15 cellular contexts compared by ENCODE assay signal in the genomic region with DNA sequence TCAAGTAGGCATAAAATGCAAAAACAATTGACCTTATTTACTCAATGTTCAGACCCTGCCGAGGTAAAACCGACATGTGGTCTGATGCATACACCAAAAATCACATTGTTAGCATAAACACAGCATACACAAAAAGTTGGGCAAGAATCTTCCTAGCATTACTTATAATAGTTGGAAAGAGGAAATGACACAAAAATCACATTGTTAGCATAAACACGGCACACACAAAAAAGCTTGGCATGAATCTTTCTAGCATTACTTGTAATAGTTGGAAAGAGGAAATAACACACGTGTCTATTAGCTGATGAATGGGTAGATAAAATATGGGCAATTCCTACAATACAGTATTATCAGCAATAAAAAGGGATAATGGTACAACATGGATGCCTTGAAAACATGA.
DNase-seq lines count a peak whose midpoint lies in the region; ATAC-seq, FAIRE-seq and TF ChIP-seq lines count a peak whose summit lies in the region.
"Had no signal": no experiment of that assay in that cellular context is flagged by ENCODE, and none has a peak within 500 bp of the region (broad histone marks: within the 10 kb centered on the region; RNA-seq: fewer than 3 reads in every experiment).

No MANE protein-coding gene starts in this region.

- H2BK20ac ChIP-seq in IMR-90 (ENCODE audit: low read depth, low read length): peak overlapping the region; percentile 77; the same call in 1 of the 2 replicates

- no peaks in the 10 kb centered on the region for H3K79me1 ChIP-seq in IMR-90 (ENCODE audit: low read depth in 1 of 2, low read length in 2 of 2)

- no peak overlapping the region for H3K27ac ChIP-seq in AG04450 (ENCODE audit: low read depth, low read length)
- peak overlapping the region; percentile 40; the same call in 1 of the 2 replicates for H3K27ac ChIP-seq in IMR-90 (ENCODE audit: insufficient read depth, low read length)
- no peak overlapping the region for H3K27ac ChIP-seq in K562 (ENCODE audit: extremely low read depth, low read depth, low read length)
- no peak overlapping the region for H3K27ac ChIP-seq in gastroesophageal sphincter
- no peak overlapping the region for H3K27ac ChIP-seq in esophagus muscularis mucosa (replicated peaks in 1 of 4)
- H3K27ac ChIP-seq: body of pancreas, dorsolateral prefrontal cortex had no signal

- H3K36me3 ChIP-seq in IMR-90 (ENCODE audit: control insufficient read depth, insufficient read depth, low read length): no peaks in the 10 kb centered on the region
- H3K36me3 ChIP-seq in K562 (ENCODE audit: control insufficient read depth, insufficient read depth, low read length): no peaks in the 10 kb centered on the region
- H3K36me3 ChIP-seq in gastroesophageal sphincter: no peaks in the 10 kb centered on the region
- no peaks in the 10 kb centered on the region for H3K36me3 ChIP-seq in esophagus muscularis mucosa

- peak overlapping the region; percentile 95 for H2BK120ac ChIP-seq in IMR-90 (ENCODE audit: low read depth, low read length)

- H3K9me1 ChIP-seq in IMR-90 (ENCODE audit: insufficient read depth, low read length): no peaks in the 10 kb centered on the region
- H3K9me1 ChIP-seq in K562 (ENCODE audit: control insufficient read depth, insufficient read depth, low read length): no peaks in the 10 kb centered on the region

- POLR2A ChIA-PET in AG04450 (lab: Yijun Ruan, JAX) (interaction anchor here (1.7 to 1.9 kb wide), 2 partner anchors 1018 to 1019 kb away, joined by 3 to 4 read pairs; partner anchors contain the start of gene CITED2), IMR-90 (lab: Charles Lee; ENCODE audit: unreplicated experiment) (interaction anchor here (0.6 kb wide), 1 partner anchor 1667 kb away, joined by 6 read pairs; no protein-coding TSS in a partner anchor), K562 (lab: Yijun Ruan, JAX) (no interaction called here)

- H4K8ac ChIP-seq in IMR-90 (ENCODE audit: low read depth in 2 of 2, low read length in 2 of 2): peak overlapping the region; percentile 30 to 80; a peak in 2 of 4 replicates

- FAIRE-seq in K562 (lab: Jason Lieb, UNC): no peak

- in situ Hi-C loops in IMR-90 (cut with MboI; ENCODE audit: low sequenced_read_pairs) (no loop called here), K562 (cut with MboI) (no loop called here)

- H3K9ac ChIP-seq in IMR-90 (ENCODE audit: low read depth, low read length): no peak overlapping the region
- H3K9ac ChIP-seq in K562 (ENCODE audit: insufficient read depth in 1 of 2, low read depth in 2 of 2, low read length in 2 of 2): no peak overlapping the region

- DNase-seq in AG04450 (ENCODE audit: low read depth, low spot score) (peak; percentile 39), IMR-90 (peak; percentile 82), K562 (ENCODE audit: extremely low read depth in 1 of 4, low spot score in 3 of 4) (no peak), SK-N-DZ (ENCODE audit: low spot score) (no peak), left ventricle myocardium superior (no peak), esophagus muscularis mucosa (ENCODE audit: extremely low spot score) (no peak)
- no peak for DNase-seq in activated CD4-positive, alpha-beta T cell treated with anti-CD3 and anti-CD28 coated beads, Interleukin-2, amount 50 U/mL, for 1 hour
- DNase-seq: activated CD4-positive, alpha-beta T cell treated with anti-CD3 and anti-CD28 coated beads for 48 hours; activated T-cell treated with anti-CD3 and anti-CD28 coated beads, Interleukin-2, amount 50 U/mL, for 4 hours; body of pancreas; dorsolateral prefrontal cortex; NCI-H1694 treated with DMSO at 0.1 percent for 48 hours; stimulated activated CD4-positive, alpha-beta T cell treated with anti-CD3 and anti-CD28 coated beads, Interleukin-4, amount 100 ng/mL, for 24 hours had no signal

- H3K18ac ChIP-seq in IMR-90 (ENCODE audit: low read depth, low read length): peak overlapping the region; percentile 17; the same call in 1 of the 2 replicates

- no peak overlapping the region for H2AK5ac ChIP-seq in IMR-90 (ENCODE audit: low read depth, low read length)

- peak overlapping the region; percentile 70; the same call in 1 of the 2 replicates for H4K91ac ChIP-seq in IMR-90 (ENCODE audit: insufficient read depth, low read depth, low read length)

- no peak overlapping the region for H2AK9ac ChIP-seq in IMR-90 (replicated peaks; ENCODE audit: low read depth, low read length, poor library complexity)

- WGBS in IMR-90 (ENCODE audit: extremely low coverage in 2 of 2, insufficient read length in 1 of 2), 2 experiments: no CpG with 5 or more reads among the region's 4 CpGs
- WGBS in K562 (ENCODE audit: insufficient coverage, low coverage, missing lambda C conversion rate): 29% methylated on average over 4 of the region's 4 CpGs
- WGBS in gastroesophageal sphincter (ENCODE audit: low coverage in 1 of 2), 2 donors: 37 to 39% methylated on average over 4 of the region's 4 CpGs
- WGBS in esophagus muscularis mucosa: 45% methylated on average over 4 of the region's 4 CpGs

- no TSS peak for BruUV-seq in IMR-90 (replicated peaks; lab: Mats Ljungman, UMichigan)
- BruUV-seq in K562 (replicated peaks; lab: Mats Ljungman, UMichigan): no TSS peak

- no peaks in the 10 kb centered on the region for H3K27me3 ChIP-seq in AG04450 (ENCODE audit: control insufficient read depth, insufficient read depth, low read length)
- H3K27me3 ChIP-seq in IMR-90 (ENCODE audit: control insufficient read depth, insufficient read depth, low read length): no peaks in the 10 kb centered on the region
- no peaks in the 10 kb centered on the region for H3K27me3 ChIP-seq in K562 (ENCODE audit: control insufficient read depth in 2 of 2, insufficient read depth in 2 of 2, low read length in 2 of 2)
- H3K27me3 ChIP-seq in gastroesophageal sphincter: no peaks in the 10 kb centered on the region
- H3K27me3 ChIP-seq in esophagus muscularis mucosa: no peaks in the 10 kb centered on the region
- H3K27me3 ChIP-seq: body of pancreas, dorsolateral prefrontal cortex had no signal

- ATAC-seq in IMR-90 (ENCODE audit: low read depth) (peak; percentile 48), K562 (no peak), gastroesophageal sphincter (peak; percentile 34), left ventricle myocardium superior (no peak)
- ATAC-seq: activated T-cell treated with anti-CD3 and anti-CD28 coated beads, Interleukin-2, amount 50 U/mL, for 4 hours; body of pancreas; esophagus mucosa had no signal

- TF ChIP-seq RAD21 in IMR-90 (IDR thresholded peaks at IDR 0.05; ENCODE audit: low read length) (no peak), K562 (CRISPR knock-in tag; conservative IDR thresholded peaks at IDR 0.05 in 1 of 2, IDR thresholded peaks at IDR 0.05 in 1 of 2) (no peak)

- TF ChIP-seq EP300 in K562 (IDR thresholded peaks at IDR 0.05; ENCODE audit: low read length) (no peak), gastroesophageal sphincter (IDR thresholded peaks at IDR 0.05) (no peak), esophagus muscularis mucosa (IDR thresholded peaks at IDR 0.05) (no peak)

- CTCF ChIA-PET in AG04450 (lab: Charles Lee) (no interaction called here), IMR-90 (lab: Yijun Ruan, JAX) (no interaction called here), K562 (lab: Yijun Ruan, JAX; ENCODE audit: low intra/inter-chr PET ratio) (no interaction called here)

- H4K20me1 ChIP-seq in IMR-90 (ENCODE audit: insufficient read depth, low read length) (no peaks in the 10 kb centered on the region), K562 (replicated peaks; ENCODE audit: control insufficient read depth, insufficient read depth, low read length) (no peaks in the 10 kb centered on the region)

- H2BK5ac ChIP-seq in IMR-90 (ENCODE audit: low read depth, low read length, poor library complexity, severe bottlenecking): peak overlapping the region; percentile 98

- H2AFZ ChIP-seq in IMR-90 (replicated peaks; ENCODE audit: low read length, poor library complexity) (peak overlapping the region; percentile 39), K562 (ENCODE audit: low read depth, low read length) (no peak overlapping the region)

- H3K79me2 ChIP-seq in K562 (ENCODE audit: control insufficient read depth, insufficient read depth, low read length): no peaks in the 10 kb centered on the region

- H3K9me3 ChIP-seq in AG04450 (ENCODE audit: control insufficient read depth, insufficient read depth, low read length) (no peaks in the 10 kb centered on the region), IMR-90 (ENCODE audit: control insufficient read depth, insufficient read depth, low read length) (no peaks in the 10 kb centered on the region), K562 (replicated peaks; ENCODE audit: control insufficient read depth, insufficient read depth, low read depth, low read length) (no peaks in the 10 kb centered on the region), gastroesophageal sphincter (no peaks in the 10 kb centered on the region), esophagus muscularis mucosa (no peaks in the 10 kb centered on the region)
- H3K9me3 ChIP-seq: body of pancreas had no signal

- H4K5ac ChIP-seq in IMR-90 (ENCODE audit: low read depth, low read length): no peak overlapping the region

- no peak overlapping the region for H3K14ac ChIP-seq in IMR-90 (replicated peaks; ENCODE audit: low read depth, low read length)

- H3K4me2 ChIP-seq in IMR-90 (ENCODE audit: low read depth, low read length) (no peak overlapping the region; the same call in 1 of the 2 replicates), K562 (ENCODE audit: insufficient read depth, low read length) (no peak overlapping the region)

- peak overlapping the region; percentile 33; the same call in 1 of the 2 replicates for H3K56ac ChIP-seq in IMR-90 (ENCODE audit: extremely low read depth, insufficient read depth, low read length)

- TF ChIP-seq CTCF in AG04450 (IDR thresholded peaks at IDR 0.05; ENCODE audit: low read depth, low read length): no peak
- TF ChIP-seq CTCF in IMR-90 (conservative IDR thresholded peaks at IDR 0.05; ENCODE audit: low read depth, low read length): no peak
- no peak for TF ChIP-seq CTCF in K562 (IDR thresholded peaks at IDR 0.05 in 2 of 3, conservative IDR thresholded peaks at IDR 0.05 in 1 of 3; ENCODE audit: insufficient read depth in 2 of 3, low read depth in 1 of 3, low read length in 3 of 3)
- TF ChIP-seq CTCF in gastroesophageal sphincter (IDR thresholded peaks at IDR 0.05): no peak
- no peak for TF ChIP-seq CTCF in esophagus muscularis mucosa (IDR thresholded peaks at IDR 0.05)

- no peak for TF ChIP-seq POLR2A in IMR-90 (IDR thresholded peaks at IDR 0.05; ENCODE audit: low read depth, low read length)
- TF ChIP-seq POLR2A in K562 (conservative IDR thresholded peaks at IDR 0.05): no peak
- TF ChIP-seq POLR2A in gastroesophageal sphincter (IDR thresholded peaks at IDR 0.05): no peak
- no peak for TF ChIP-seq POLR2A in esophagus muscularis mucosa (IDR thresholded peaks at IDR 0.05; ENCODE audit: low read depth)

- intact Hi-C loops in IMR-90 (cut with micrococcal nuclease) (no loop called here), K562 (cut with micrococcal nuclease) (no loop called here), left ventricle myocardium superior (cut with micrococcal nuclease) (no loop called here), esophagus muscularis mucosa (cut with DNase I) (no loop called here)

- H3K4me3 ChIP-seq in AG04450 (ENCODE audit: low read depth, low read length): no peak overlapping the region
- no peak overlapping the region for H3K4me3 ChIP-seq in IMR-90 (ENCODE audit: insufficient read depth, low read depth, low read length)
- H3K4me3 ChIP-seq in K562: no peak overlapping the region
- H3K4me3 ChIP-seq in gastroesophageal sphincter: no peak overlapping the region
- no peak overlapping the region for H3K4me3 ChIP-seq in esophagus muscularis mucosa
- H3K4me3 ChIP-seq: body of pancreas, dorsolateral prefrontal cortex had no signal

- peak overlapping the region; percentile 85; the same call in 1 of the 2 replicates for H3K4ac ChIP-seq in IMR-90 (ENCODE audit: low read depth, low read length)

- dilution Hi-C loops in IMR-90 (cut with HindIII; ENCODE audit: low sequenced_read_pairs, unreplicated experiment): no loop called here

- peak overlapping the region; percentile 74; the same call in 2 of the 3 replicates for H2BK15ac ChIP-seq in IMR-90 (ENCODE audit: low read depth, low read length)

- H3K4me1 ChIP-seq in IMR-90 (ENCODE audit: control insufficient read depth, insufficient read depth, low read length) (no peaks in the 10 kb centered on the region; the same call in 1 of the 2 replicates), K562 (replicated peaks in 1 of 2; ENCODE audit: control insufficient read depth in 2 of 2, insufficient read depth in 2 of 2, low read length in 2 of 2) (no peaks in the 10 kb centered on the region), gastroesophageal sphincter (no peaks in the 10 kb centered on the region), esophagus muscularis mucosa (peaks cover 0 to 4% (median 0%) of the 10 kb centered on the region in 4 donors)
- H3K4me1 ChIP-seq: body of pancreas had no signal

- peak overlapping the region; percentile 93 for H3K23ac ChIP-seq in IMR-90 (ENCODE audit: low read depth, low read length)

Comparison
In these comparisons a context has a peak if more than half of its experiments do, and no peak if none do; other contexts are left out.
1. DNase-seq: peak in AG04450 (single experiment) and IMR-90 (single experiment); none in K562 (0 of 4), SK-N-DZ (single experiment), activated CD4-positive, alpha-beta T cell treated with anti-CD3 and anti-CD28 coated beads, Interleukin-2, amount 50 U/mL, for 1 hour (single experiment), left ventricle myocardium superior (single experiment) and esophagus muscularis mucosa (single experiment).
2. ATAC-seq: peak in IMR-90 (single experiment) and gastroesophageal sphincter (single experiment); none in K562 (single experiment) and left ventricle myocardium superior (single experiment).